ENCODE assay signal across 1 cellular context in the genomic region with DNA sequence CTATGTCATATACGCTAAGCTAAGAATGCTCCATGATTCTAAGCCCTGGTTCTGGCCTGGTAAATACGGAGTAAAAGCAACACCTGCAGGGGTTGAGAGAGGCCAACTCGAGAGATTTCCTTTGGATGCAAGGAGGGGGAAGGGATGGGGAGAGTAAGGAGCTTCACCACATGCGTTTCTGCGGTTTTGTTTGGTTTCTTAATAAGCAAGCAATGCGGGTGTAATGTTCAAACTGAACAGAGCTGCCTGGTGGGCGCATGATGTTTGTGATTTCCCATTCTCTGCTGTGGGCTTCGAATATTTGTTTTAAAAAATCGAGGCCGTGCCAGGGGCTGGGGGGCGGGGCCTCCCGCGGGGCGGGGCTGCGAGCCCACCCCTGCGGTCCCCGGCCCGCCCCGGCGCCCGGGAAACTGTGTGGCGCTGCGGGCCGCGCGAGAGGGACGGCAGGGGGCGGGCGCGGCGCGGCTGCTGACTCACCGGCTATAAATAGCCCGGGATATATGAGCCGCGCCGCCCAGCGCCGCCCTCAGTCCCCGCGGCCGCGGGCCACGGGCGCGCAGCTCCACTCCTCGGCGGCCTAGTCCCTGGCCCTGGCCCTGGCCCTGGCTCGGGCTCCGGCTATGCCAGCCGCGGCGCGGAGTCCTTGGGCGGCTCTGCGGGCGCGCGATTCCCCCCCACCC.
TF ChIP-seq lines count a peak whose summit lies in the region.

No MANE protein-coding gene starts in this region.

TF ChIP-seq in GM12878, 131 proteins besides CTCF, POLR2A, EP300 and RAD21 (continued from another document and continues in another):
- peak; percentile 60; the same call in 1 of the 2 replicates for TF ChIP-seq ZNF592 (IDR thresholded peaks at IDR 0.05)
- TF ChIP-seq RAD51 (IDR thresholded peaks at IDR 0.05), result no peak
- TF ChIP-seq, protein P1, sequence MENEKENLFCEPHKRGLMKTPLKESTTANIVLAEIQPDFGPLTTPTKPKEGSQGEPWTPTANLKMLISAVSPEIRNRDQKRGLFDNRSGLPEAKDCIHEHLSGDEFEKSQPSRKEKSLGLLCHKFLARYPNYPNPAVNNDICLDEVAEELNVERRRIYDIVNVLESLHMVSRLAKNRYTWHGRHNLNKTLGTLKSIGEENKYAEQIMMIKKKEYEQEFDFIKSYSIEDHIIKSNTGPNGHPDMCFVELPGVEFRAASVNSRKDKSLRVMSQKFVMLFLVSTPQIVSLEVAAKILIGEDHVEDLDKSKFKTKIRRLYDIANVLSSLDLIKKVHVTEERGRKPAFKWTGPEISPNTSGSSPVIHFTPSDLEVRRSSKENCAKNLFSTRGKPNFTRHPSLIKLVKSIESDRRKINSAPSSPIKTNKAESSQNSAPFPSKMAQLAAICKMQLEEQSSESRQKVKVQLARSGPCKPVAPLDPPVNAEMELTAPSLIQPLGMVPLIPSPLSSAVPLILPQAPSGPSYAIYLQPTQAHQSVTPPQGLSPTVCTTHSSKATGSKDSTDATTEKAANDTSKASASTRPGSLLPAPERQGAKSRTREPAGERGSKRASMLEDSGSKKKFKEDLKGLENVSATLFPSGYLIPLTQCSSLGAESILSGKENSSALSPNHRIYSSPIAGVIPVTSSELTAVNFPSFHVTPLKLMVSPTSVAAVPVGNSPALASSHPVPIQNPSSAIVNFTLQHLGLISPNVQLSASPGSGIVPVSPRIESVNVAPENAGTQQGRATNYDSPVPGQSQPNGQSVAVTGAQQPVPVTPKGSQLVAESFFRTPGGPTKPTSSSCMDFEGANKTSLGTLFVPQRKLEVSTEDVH (IDR thresholded peaks at IDR 0.05; ENCODE audit: low read depth, partially characterized antibody), result no peak
- peak; percentile 68 for TF ChIP-seq NKRF (conservative IDR thresholded peaks at IDR 0.05)
- TF ChIP-seq, protein P2, sequence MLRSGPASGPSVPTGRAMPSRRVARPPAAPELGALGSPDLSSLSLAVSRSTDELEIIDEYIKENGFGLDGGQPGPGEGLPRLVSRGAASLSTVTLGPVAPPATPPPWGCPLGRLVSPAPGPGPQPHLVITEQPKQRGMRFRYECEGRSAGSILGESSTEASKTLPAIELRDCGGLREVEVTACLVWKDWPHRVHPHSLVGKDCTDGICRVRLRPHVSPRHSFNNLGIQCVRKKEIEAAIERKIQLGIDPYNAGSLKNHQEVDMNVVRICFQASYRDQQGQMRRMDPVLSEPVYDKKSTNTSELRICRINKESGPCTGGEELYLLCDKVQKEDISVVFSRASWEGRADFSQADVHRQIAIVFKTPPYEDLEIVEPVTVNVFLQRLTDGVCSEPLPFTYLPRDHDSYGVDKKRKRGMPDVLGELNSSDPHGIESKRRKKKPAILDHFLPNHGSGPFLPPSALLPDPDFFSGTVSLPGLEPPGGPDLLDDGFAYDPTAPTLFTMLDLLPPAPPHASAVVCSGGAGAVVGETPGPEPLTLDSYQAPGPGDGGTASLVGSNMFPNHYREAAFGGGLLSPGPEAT (IDR thresholded peaks at IDR 0.05; ENCODE audit: low read depth), result no peak
- peak; percentile 81 for TF ChIP-seq NR2F1 (conservative IDR thresholded peaks at IDR 0.05)
- peak in 1 of 2 experiments; percentile 35; a peak in 1 of 3 replicates for TF ChIP-seq EGR1 (IDR thresholded peaks at IDR 0.05; ENCODE audit: borderline replicate concordance in 1 of 2, low read depth in 2 of 2, low read length in 2 of 2)
- TF ChIP-seq CHD2 (IDR thresholded peaks at IDR 0.05; ENCODE audit: borderline replicate concordance, low read depth, low read length), result peak; percentile 65; the same call in 1 of the 2 replicates
- TF ChIP-seq PAX5 (IDR thresholded peaks at IDR 0.05; ENCODE audit: borderline replicate concordance, low read depth, low read length), result 0 out of 2 replicates have a peak, but pooled peaks have one; percentile 7
- no peak; the same call in 1 of the 2 replicates for TF ChIP-seq ATF2 (IDR thresholded peaks at IDR 0.05; ENCODE audit: low read length)
- TF ChIP-seq HDAC6 (IDR thresholded peaks at IDR 0.05; ENCODE audit: unreplicated experiment), result peak; percentile 84
- TF ChIP-seq BRCA1 (IDR thresholded peaks at IDR 0.05; ENCODE audit: low read depth, low read length), result no peak; the same call in 1 of the 2 replicates
- no peak for TF ChIP-seq ZBTB4 (CRISPR knock-in tag; IDR thresholded peaks at IDR 0.05)
- TF ChIP-seq SRF (IDR thresholded peaks at IDR 0.05; ENCODE audit: low read depth in 2 of 2, low read length in 2 of 2), result no peak
- peak; percentile 95 for TF ChIP-seq SMAD5 (IDR thresholded peaks at IDR 0.05; ENCODE audit: low read depth)
- TF ChIP-seq NR2C2 (IDR thresholded peaks at IDR 0.05; ENCODE audit: borderline replicate concordance, control insufficient read depth, insufficient read length, low read depth), result no peak
- TF ChIP-seq BCL11A (IDR thresholded peaks at IDR 0.05; ENCODE audit: low read depth, low read length), result no peak
- TF ChIP-seq TBL1XR1 (IDR thresholded peaks at IDR 0.05; ENCODE audit: low read depth, low read length), result peak; percentile 64; the same call in 1 of the 2 replicates
- TF ChIP-seq BCLAF1 (IDR thresholded peaks at IDR 0.05), result 0 out of 2 replicates have a peak, but pooled peaks have one; percentile 37
- no peak for TF ChIP-seq SREBF1 (IDR thresholded peaks at IDR 0.05; ENCODE audit: low read length)
- no peak for TF ChIP-seq SPI1 (IDR thresholded peaks at IDR 0.05; ENCODE audit: borderline replicate concordance, insufficient read depth, low read depth, low read length)
- peak; percentile 48 to 84; a peak in 3 of 4 replicates for TF ChIP-seq BHLHE40 (IDR thresholded peaks at IDR 0.05; ENCODE audit: borderline replicate concordance in 1 of 2, low read depth in 2 of 2, low read length in 1 of 2)
- TF ChIP-seq, protein P3, sequence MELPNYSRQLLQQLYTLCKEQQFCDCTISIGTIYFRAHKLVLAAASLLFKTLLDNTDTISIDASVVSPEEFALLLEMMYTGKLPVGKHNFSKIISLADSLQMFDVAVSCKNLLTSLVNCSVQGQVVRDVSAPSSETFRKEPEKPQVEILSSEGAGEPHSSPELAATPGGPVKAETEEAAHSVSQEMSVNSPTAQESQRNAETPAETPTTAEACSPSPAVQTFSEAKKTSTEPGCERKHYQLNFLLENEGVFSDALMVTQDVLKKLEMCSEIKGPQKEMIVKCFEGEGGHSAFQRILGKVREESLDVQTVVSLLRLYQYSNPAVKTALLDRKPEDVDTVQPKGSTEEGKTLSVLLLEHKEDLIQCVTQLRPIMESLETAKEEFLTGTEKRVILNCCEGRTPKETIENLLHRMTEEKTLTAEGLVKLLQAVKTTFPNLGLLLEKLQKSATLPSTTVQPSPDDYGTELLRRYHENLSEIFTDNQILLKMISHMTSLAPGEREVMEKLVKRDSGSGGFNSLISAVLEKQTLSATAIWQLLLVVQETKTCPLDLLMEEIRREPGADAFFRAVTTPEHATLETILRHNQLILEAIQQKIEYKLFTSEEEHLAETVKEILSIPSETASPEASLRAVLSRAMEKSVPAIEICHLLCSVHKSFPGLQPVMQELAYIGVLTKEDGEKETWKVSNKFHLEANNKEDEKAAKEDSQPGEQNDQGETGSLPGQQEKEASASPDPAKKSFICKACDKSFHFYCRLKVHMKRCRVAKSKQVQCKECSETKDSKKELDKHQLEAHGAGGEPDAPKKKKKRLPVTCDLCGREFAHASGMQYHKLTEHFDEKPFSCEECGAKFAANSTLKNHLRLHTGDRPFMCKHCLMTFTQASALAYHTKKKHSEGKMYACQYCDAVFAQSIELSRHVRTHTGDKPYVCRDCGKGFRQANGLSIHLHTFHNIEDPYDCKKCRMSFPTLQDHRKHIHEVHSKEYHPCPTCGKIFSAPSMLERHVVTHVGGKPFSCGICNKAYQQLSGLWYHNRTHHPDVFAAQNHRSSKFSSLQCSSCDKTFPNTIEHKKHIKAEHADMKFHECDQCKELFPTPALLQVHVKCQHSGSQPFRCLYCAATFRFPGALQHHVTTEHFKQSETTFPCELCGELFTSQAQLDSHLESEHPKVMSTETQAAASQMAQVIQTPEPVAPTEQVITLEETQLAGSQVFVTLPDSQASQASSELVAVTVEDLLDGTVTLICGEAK (IDR thresholded peaks at IDR 0.05; ENCODE audit: borderline replicate concordance), result no peak
- TF ChIP-seq ETV6 (conservative IDR thresholded peaks at IDR 0.05 in 1 of 2, IDR thresholded peaks at IDR 0.05 in 1 of 2; ENCODE audit: borderline replicate concordance in 1 of 2, low read depth in 1 of 2), result no peak
